ENCODE assay signal across 17 cellular contexts in genomic region chr3:59919581-59919980, GRCh38.
DNase-seq lines count a peak whose midpoint lies in the region; ATAC-seq and TF ChIP-seq lines count a peak whose summit lies in the region.
"Had no signal": no experiment of that assay in that cellular context is flagged by ENCODE, and none has a peak within 500 bp of the region (broad histone marks: within the 10 kb centered on the region; RNA-seq: fewer than 3 reads in every experiment).

No MANE protein-coding gene starts in this region.

- no peak for TF ChIP-seq CTCF in CD4-positive, alpha-beta T cell (IDR thresholded peaks at IDR 0.05)
- TF ChIP-seq CTCF in prostate gland (IDR thresholded peaks at IDR 0.05) = no peak

- H3K4me3 ChIP-seq in prostate gland = no peak overlapping the region

- H3K9me3 ChIP-seq in CD4-positive, alpha-beta T cell (ENCODE audit: control insufficient read depth, low read length) = no peaks in the 10 kb centered on the region
- H3K9me3 ChIP-seq in prostate gland = no peaks in the 10 kb centered on the region
- H3K9me3 ChIP-seq: BE2C had no signal

- no peaks in the 10 kb centered on the region for H3K27me3 ChIP-seq in CD4-positive, alpha-beta T cell (ENCODE audit: control insufficient read depth, insufficient read depth, low read length)
- no peaks in the 10 kb centered on the region for H3K27me3 ChIP-seq in prostate gland (replicated peaks; ENCODE audit: insufficient read depth)
- H3K27me3 ChIP-seq: BE2C had no signal

- DNase-seq in activated naive CD4-positive, alpha-beta T cell treated with anti-CD3 and anti-CD28 coated beads, Interleukin-2, amount 50 U/mL, for 16 hours = no peak
- DNase-seq in CD4-positive, alpha-beta T cell = no peak
- DNase-seq in T-cell (no peak), retina (peak; percentile 66), prostate gland (ENCODE audit: low spot score) (no peak), substantia nigra (lab: John Stamatoyannopoulos, UW) (no peak)
- DNase-seq: BE2C; CD4-positive, alpha-beta memory T cell; DMS153; DMS79; GF-D8; GOT3; H7; HFFc6 had no signal

- CTCF ChIA-PET in CD4-positive, alpha-beta T cell (lab: Charles Lee) = no interaction called here
- CTCF ChIA-PET in T-cell (lab: Charles Lee) = no interaction called here

- ATAC-seq in CD4-positive, alpha-beta T cell (ENCODE audit: poor library complexity) = no peak
- no peak for ATAC-seq in T-cell (replicated peaks in 1 of 4)
- ATAC-seq: HCT116 had no signal

- POLR2A ChIA-PET in CD4-positive, alpha-beta T cell (lab: Charles Lee) = no interaction called here
- POLR2A ChIA-PET in T-cell (lab: Charles Lee) = no interaction called here

- H3K27ac ChIP-seq in CD4-positive, alpha-beta T cell (ENCODE audit: low read depth, low read length) = no peak overlapping the region
- H3K27ac ChIP-seq in prostate gland (no peak overlapping the region), substantia nigra (ENCODE audit: low read depth, low read length, poor library complexity, severe bottlenecking) (no peak overlapping the region)
- H3K27ac ChIP-seq: HL-60 had no signal

- H3K36me3 Mint-ChIP-seq in activated naive CD4-positive, alpha-beta T cell treated with anti-CD3 and anti-CD28 coated beads, Interleukin-2, amount 50 U/mL, for 24 hours = peaks cover 62% of the 10 kb centered on the region
- H3K36me3 Mint-ChIP-seq in CD4-positive, alpha-beta T cell (ENCODE audit: low read depth) = peaks cover 90% of the 10 kb centered on the region
- H3K36me3 Mint-ChIP-seq in T-cell = peaks cover 58% of the 10 kb centered on the region

- no peak for TF ChIP-seq POLR2A in prostate gland (IDR thresholded peaks at IDR 0.05)

- WGBS in prostate gland = 54% methylated on average over 2 of the region's 2 CpGs

- H3K9me3 Mint-ChIP-seq in activated naive CD4-positive, alpha-beta T cell treated with anti-CD3 and anti-CD28 coated beads, Interleukin-2, amount 50 U/mL, for 24 hours = peaks cover 15% of the 10 kb centered on the region
- no peaks in the 10 kb centered on the region for H3K9me3 Mint-ChIP-seq in CD4-positive, alpha-beta T cell
- no peaks in the 10 kb centered on the region for H3K9me3 Mint-ChIP-seq in T-cell

- no peaks in the 10 kb centered on the region for H3K4me1 ChIP-seq in prostate gland (replicated peaks)
- H3K4me1 ChIP-seq: BE2C had no signal

- H3K27me3 Mint-ChIP-seq in activated naive CD4-positive, alpha-beta T cell treated with anti-CD3 and anti-CD28 coated beads, Interleukin-2, amount 50 U/mL, for 24 hours = no peaks in the 10 kb centered on the region
- no peaks in the 10 kb centered on the region for H3K27me3 Mint-ChIP-seq in CD4-positive, alpha-beta T cell
- H3K27me3 Mint-ChIP-seq in T-cell = no peaks in the 10 kb centered on the region
- H3K27me3 Mint-ChIP-seq: CD4-positive, alpha-beta memory T cell had no signal

- peaks cover 93% of the 10 kb centered on the region for H3K4me1 Mint-ChIP-seq in activated naive CD4-positive, alpha-beta T cell treated with anti-CD3 and anti-CD28 coated beads, Interleukin-2, amount 50 U/mL, for 24 hours
- H3K4me1 Mint-ChIP-seq in CD4-positive, alpha-beta T cell (ENCODE audit: low read depth) = peaks cover 65% of the 10 kb centered on the region
- H3K4me1 Mint-ChIP-seq in T-cell = peaks cover 45 to 74% (median 66%) of the 10 kb centered on the region in 3 donors

- intact Hi-C loops in CD4-positive, alpha-beta T cell (cut with DNase I, micrococcal nuclease) = no loop called here
- intact Hi-C loops in prostate gland (cut with DNase I) = no loop called here

- H3K36me3 ChIP-seq in prostate gland = no peaks in the 10 kb centered on the region
- H3K36me3 ChIP-seq: BE2C had no signal

- H3K27ac Mint-ChIP-seq in activated naive CD4-positive, alpha-beta T cell treated with anti-CD3 and anti-CD28 coated beads, Interleukin-2, amount 50 U/mL, for 24 hours = peak overlapping the region; percentile 78
- H3K27ac Mint-ChIP-seq in CD4-positive, alpha-beta T cell = peak overlapping the region; percentile 19
- peak overlapping the region; percentile 11 to 57 for H3K27ac Mint-ChIP-seq in T-cell
- H3K27ac Mint-ChIP-seq: HFFc6 had no signal

- peak overlapping the region; percentile 27 for H3K4me3 Mint-ChIP-seq in activated naive CD4-positive, alpha-beta T cell treated with anti-CD3 and anti-CD28 coated beads, Interleukin-2, amount 50 U/mL, for 24 hours
- H3K4me3 Mint-ChIP-seq in CD4-positive, alpha-beta T cell = peak overlapping the region; percentile 38
- peak overlapping the region in 1 of 3 donors; percentile 56 for H3K4me3 Mint-ChIP-seq in T-cell
- H3K4me3 Mint-ChIP-seq: HFFc6 had no signal

Comparison
In these comparisons a context has a peak if more than half of its experiments do, and no peak if none do; other contexts are left out.
1. H3K27ac Mint-ChIP-seq: peak in every context shown above with its lines; median percentile 78 in activated naive CD4-positive, alpha-beta T cell treated with anti-CD3 and anti-CD28 coated beads, Interleukin-2, amount 50 U/mL, for 24 hours; 34 in T-cell; 19 in CD4-positive, alpha-beta T cell.